8 cellular contexts compared by ENCODE assay signal in genomic region chr12:51980809-51981127, GRCh38.
"Had no signal": no experiment of that assay in that cellular context is flagged by ENCODE, and none has a peak within 500 bp of the region (broad histone marks: within the 10 kb centered on the region; RNA-seq: fewer than 3 reads in every experiment).

No MANE protein-coding gene starts in this region.

- H3K9me3 ChIP-seq: breast epithelium, ovary, testis had no signal

- H3K27me3 Mint-ChIP-seq: stimulated activated naive CD8-positive, alpha-beta T cell treated with anti-CD3 and anti-CD28 coated beads, Interleukin-15, amount 100 ng/mL, for 72 hours had no signal

- H3K4me1 Mint-ChIP-seq: neural crest cell had no signal

- H3K4me3 ChIP-seq: breast epithelium, dorsolateral prefrontal cortex, ovary, testis had no signal

- H3K27ac ChIP-seq: breast epithelium, ovary, testis had no signal

- H3K27ac Mint-ChIP-seq: activated naive CD4-positive, alpha-beta T cell treated with anti-CD3 and anti-CD28 coated beads, Interleukin-2, amount 50 U/mL, for 72 hours; T-helper 1 cell treated with Interleukin-12 subunit alpha and Interleukin-12 subunit beta and Interleukin-4 antibody, amounts not matched to agents 30 μg/mL and 1 μg/mL, for 36 hours had no signal

- H3K4me1 ChIP-seq: breast epithelium, testis had no signal

- H3K27me3 ChIP-seq: breast epithelium, dorsolateral prefrontal cortex, ovary, testis had no signal

- H3K4me3 Mint-ChIP-seq: neural crest cell; stimulated activated naive CD8-positive, alpha-beta T cell treated with anti-CD3 and anti-CD28 coated beads, Interleukin-15, amount 100 ng/mL, for 72 hours; T-helper 1 cell treated with Interleukin-12 subunit alpha and Interleukin-12 subunit beta and Interleukin-4 antibody, amounts not matched to agents 30 μg/mL and 1 μg/mL, for 36 hours had no signal

- H3K36me3 ChIP-seq: ovary had no signal

- H3K9me3 Mint-ChIP-seq: activated naive CD4-positive, alpha-beta T cell treated with anti-CD3 and anti-CD28 coated beads, Interleukin-2, amount 50 U/mL, for 72 hours; neural crest cell; stimulated activated naive CD8-positive, alpha-beta T cell treated with anti-CD3 and anti-CD28 coated beads, Interleukin-15, amount 100 ng/mL, for 72 hours; T-helper 1 cell treated with Interleukin-12 subunit alpha and Interleukin-12 subunit beta and Interleukin-4 antibody, amounts not matched to agents 30 μg/mL and 1 μg/mL, for 36 hours had no signal
